Comparison of ENCODE assay signal across 8 cellular contexts in genomic region chr19:11738746-11739620, GRCh38. TPM values are rescaled to one million over a fixed set of nuclear protein-coding genes. Genes with fewer than 3 reads are reported as not detected.
DNase-seq lines count a peak whose midpoint lies in the region; ATAC-seq, FAIRE-seq and TF ChIP-seq lines count a peak whose summit lies in the region.

TSS of gene ZNF823 (minus strand) at chr19:11738946. CDS start at chr19:11738819, 127 bp downstream.

- no peak for TF ChIP-seq CTCF in brain (conservative IDR thresholded peaks at IDR 0.05)

- peak within 1 kb of the TSS; percentile 97 to 100 (median 99) for H3K27ac Mint-ChIP-seq in brain

- FAIRE-seq in TTC549 (lab: Jason Lieb, UNC) = peak; percentile 96

- intact Hi-C loops in sciatic nerve (cut with DNase I) = no loop called here

- H3K27me3 Mint-ChIP-seq in brain = peaks cover 13% of the 10 kb centered on the region

- peak; percentile 70 for ATAC-seq in GM18519 (IDR thresholded peaks at IDR 0.05; ENCODE audit: low FRiP score, unreplicated experiment)
- peak; percentile 91 for ATAC-seq in HG03045 (IDR thresholded peaks at IDR 0.05; ENCODE audit: unreplicated experiment)
- ATAC-seq in sciatic nerve = peak; percentile 100

- DNase-seq in 8988T (peak; percentile 53), NCI-H2081 treated with DMSO at 0.1 percent for 48 hours (lab: John Stamatoyannopoulos, UW) (peak; percentile 91), iPS DF 4.7 (ENCODE audit: extremely low read depth, low spot score) (peak; percentile 90), sciatic nerve (ENCODE audit: low spot score) (peak; percentile 100)

- H3K4me1 Mint-ChIP-seq in brain = peaks cover 44% of the 10 kb centered on the region

- peaks cover 21% of the 10 kb centered on the region for H3K36me3 Mint-ChIP-seq in brain

- H3K9me3 Mint-ChIP-seq in brain = peaks cover 3 to 12% (median 7%) of the 10 kb centered on the region in 5 experiments

- peak within 1 kb of the TSS; percentile 99 to 100 (median 100) for H3K4me3 Mint-ChIP-seq in brain

RNA-seq across cellular contexts. Expression of gene ZNF823, which starts in this region (rescaled TPM):
- 1.4 TPM for polyA plus RNA-seq in brain (ENCODE audit: insufficient read depth, low read depth, low replicate concordance)
- 9.8 TPM for total RNA-seq in sciatic nerve

Comparison
In these comparisons a context has a peak if more than half of its experiments do, and no peak if none do; other contexts are left out.
1. Peak in every context shown above with its lines: DNase-seq and ATAC-seq.